Comparison of ENCODE assay signal across 9 cellular contexts in the genomic region with DNA sequence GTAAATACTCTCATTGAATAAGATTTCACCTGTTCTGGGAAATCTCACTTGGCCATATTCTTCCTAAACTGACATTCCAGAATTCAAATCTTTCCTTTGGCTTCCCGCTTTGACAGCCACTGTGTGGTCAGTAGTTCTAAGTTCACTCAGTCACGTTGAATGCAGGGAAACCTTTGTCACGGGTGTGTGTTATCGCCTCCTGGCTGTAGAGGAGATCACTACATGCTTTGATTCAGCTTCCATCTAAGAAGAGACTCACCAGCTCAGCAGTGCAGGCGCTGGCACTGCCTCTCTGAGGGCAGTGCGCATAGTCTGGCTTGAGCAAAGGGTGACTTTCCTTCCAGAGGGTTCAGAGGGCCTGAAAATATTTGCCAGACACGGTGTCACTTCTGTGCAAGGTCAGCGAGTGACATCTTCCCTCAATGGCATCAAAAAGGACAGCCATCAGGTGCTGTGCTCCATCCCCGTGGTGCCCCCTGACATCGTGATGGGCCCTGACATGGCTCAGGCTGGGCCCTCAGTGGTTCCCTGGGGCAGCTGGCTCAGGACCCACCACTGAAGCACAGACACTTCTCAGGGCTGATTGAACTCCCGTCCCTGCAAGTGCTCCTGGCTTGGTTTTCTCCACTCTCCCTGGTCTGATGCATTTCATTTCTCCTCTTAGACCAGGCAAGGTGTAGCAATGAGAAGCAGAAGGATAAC.
DNase-seq lines count a peak whose midpoint lies in the region; ATAC-seq and TF ChIP-seq lines count a peak whose summit lies in the region.
"Had no signal": no experiment of that assay in that cellular context is flagged by ENCODE, and none has a peak within 500 bp of the region (broad histone marks: within the 10 kb centered on the region; RNA-seq: fewer than 3 reads in every experiment).

No MANE protein-coding gene starts in this region.

- DNase-seq in Peyer's patch (no peak), right atrium auricular region (ENCODE audit: low spot score) (no peak), putamen (ENCODE audit: low spot score) (no peak)
- no peak for DNase-seq in activated CD8-positive, alpha-beta memory T cell treated with anti-CD3 and anti-CD28 coated beads, Interleukin-2, amount 50 U/mL, for 48 hours
- DNase-seq in NK-92 treated with Interleukin-12 subunit alpha and Interleukin-12 subunit beta, amount 100 ng/mL, for 24 hours (lab: John Stamatoyannopoulos, UW) = no peak
- DNase-seq: activated B cell treated with CpG ODN at 0.5 μM for 24 hours had no signal

- TF ChIP-seq POLR2A in Peyer's patch (IDR thresholded peaks at IDR 0.05) = no peak

- H3K27me3 ChIP-seq in Peyer's patch (no peaks in the 10 kb centered on the region), right atrium auricular region (no peaks in the 10 kb centered on the region)

- no peak overlapping the region for H3K4me3 ChIP-seq in Peyer's patch
- no peak overlapping the region for H3K4me3 ChIP-seq in right atrium auricular region

- H3K9me3 ChIP-seq in Peyer's patch (no peaks in the 10 kb centered on the region), right atrium auricular region (no peaks in the 10 kb centered on the region)

- H3K36me3 ChIP-seq in Peyer's patch (no peaks in the 10 kb centered on the region), right atrium auricular region (no peaks in the 10 kb centered on the region)

- H3K4me1 ChIP-seq in Peyer's patch (no peaks in the 10 kb centered on the region), right atrium auricular region (peaks cover 0 to 9% of the 10 kb centered on the region in 2 donors)

- no peak overlapping the region for H3K27ac ChIP-seq in 22Rv1
- peak overlapping the region in 2 of 4 donors; percentile 23 to 57 for H3K27ac ChIP-seq in Peyer's patch
- peak overlapping the region; percentile 54 to 67 for H3K27ac ChIP-seq in right atrium auricular region

- ATAC-seq in GM18909 (IDR thresholded peaks at IDR 0.05; ENCODE audit: poor library complexity, unreplicated experiment) = peak; percentile 56
- ATAC-seq in HG02981 (IDR thresholded peaks at IDR 0.05; ENCODE audit: unreplicated experiment) = no peak

- TF ChIP-seq CTCF in 22Rv1 (IDR thresholded peaks at IDR 0.05) (peak; percentile 70), Peyer's patch (IDR thresholded peaks at IDR 0.05) (peak in 4 of 6 experiments; percentile 11 to 35 (median 25)), right atrium auricular region (IDR thresholded peaks at IDR 0.05) (peak; percentile 29 to 54)
